ENCODE assay signal across 21 cellular contexts in the genomic region with DNA sequence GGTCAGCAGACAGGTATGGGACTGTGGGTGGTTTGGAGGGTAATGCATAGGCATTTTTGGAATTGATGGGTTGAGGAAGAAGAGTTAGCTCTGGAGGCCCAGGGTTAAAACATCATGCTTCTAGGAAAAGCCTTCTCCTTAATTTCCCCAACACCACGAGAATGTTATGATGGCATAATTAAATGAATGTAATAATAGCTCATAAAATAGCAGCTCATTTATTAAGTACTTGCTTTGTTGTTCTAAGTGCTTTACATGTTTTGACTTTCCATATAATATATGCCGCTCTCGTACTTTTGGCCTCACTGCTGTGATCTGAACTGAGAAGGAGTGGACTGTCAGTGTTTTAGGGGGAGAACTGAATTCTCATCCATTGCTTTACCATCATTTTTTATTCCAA.
"Had no signal": no experiment of that assay in that cellular context is flagged by ENCODE, and none has a peak within 500 bp of the region (broad histone marks: within the 10 kb centered on the region; RNA-seq: fewer than 3 reads in every experiment).

No MANE protein-coding gene starts in this region.

- H3K27me3 Mint-ChIP-seq: activated CD8-positive, alpha-beta memory T cell treated with anti-CD3 and anti-CD28 coated beads, Interleukin-2, amount 10 ng/mL, durations not matched to agents 7 days and 5 days; dendritic cell treated with granulocyte-macrophage colony-stimulating factor and Interleukin-4, amounts not matched to agents 40 ng/mL and 50 ng/mL, for 4 days; stimulated activated naive B cell treated with anti-CD40 and anti-IgM and Interleukin-4, amounts not matched to agents 10 μg/mL and 1 μg/mL and 100 μg/mL, for 72 hours had no signal

- H3K27ac ChIP-seq: left ventricle myocardium inferior, ovary, right lobe of liver, tibial artery had no signal

- DNase-seq: activated CD4-positive, alpha-beta T cell treated with anti-CD3 and anti-CD28 coated beads, Interleukin-2, amount 50 U/mL, for 1 hour; activated CD8-positive, alpha-beta memory T cell treated with anti-CD3 and anti-CD28 coated beads, Interleukin-2, amount 10 ng/mL, durations not matched to agents 7 days and 5 days; activated effector memory CD4-positive, alpha-beta T cell treated with anti-CD3 and anti-CD28 coated beads, Interleukin-2, amount 50 U/mL, for 16 hours; activated naive CD4-positive, alpha-beta T cell treated with anti-CD3 and anti-CD28 coated beads, Interleukin-2, amount 50 U/mL, for 16 hours; activated T-cell treated with anti-CD3 and anti-CD28 coated beads, Interleukin-2, amount 50 U/mL, for 1 hour; amniotic stem cell; effector CD8-positive, alpha-beta T cell; immature natural killer cell; kidney glomerular epithelial cell; left ventricle myocardium inferior; mammary epithelial cell; ovary; right lobe of liver; SK-N-SH; stimulated activated CD4-positive, alpha-beta T cell treated with anti-CD3 and anti-CD28 coated beads, Interleukin-4, amount 100 ng/mL, for 24 hours; stimulated activated naive B cell treated with anti-CD40 and anti-IgM and Interleukin-4, amounts not matched to agents 10 μg/mL and 1 μg/mL and 100 μg/mL, for 72 hours; T-helper 1 cell; T1000; tibial artery had no signal

- H3K27ac Mint-ChIP-seq: activated CD8-positive, alpha-beta memory T cell treated with anti-CD3 and anti-CD28 coated beads, Interleukin-2, amount 10 ng/mL, durations not matched to agents 7 days and 5 days; dendritic cell treated with granulocyte-macrophage colony-stimulating factor and Interleukin-4, amounts not matched to agents 40 ng/mL and 50 ng/mL, for 4 days had no signal

- H3K4me1 Mint-ChIP-seq: activated CD8-positive, alpha-beta memory T cell treated with anti-CD3 and anti-CD28 coated beads, Interleukin-2, amount 10 ng/mL, durations not matched to agents 7 days and 5 days had no signal

- H3K4me3 ChIP-seq: left ventricle myocardium inferior, ovary, right lobe of liver, smooth muscle cell, tibial artery had no signal

- H3K9me3 ChIP-seq: left ventricle myocardium inferior, ovary, right lobe of liver, SK-N-SH, tibial artery had no signal

- H3K36me3 ChIP-seq: ovary had no signal

- H3K4me3 Mint-ChIP-seq: activated CD8-positive, alpha-beta memory T cell treated with anti-CD3 and anti-CD28 coated beads, Interleukin-2, amount 10 ng/mL, durations not matched to agents 7 days and 5 days; dendritic cell treated with granulocyte-macrophage colony-stimulating factor and Interleukin-4, amounts not matched to agents 40 ng/mL and 50 ng/mL, for 4 days; immature natural killer cell had no signal

- H3K27me3 ChIP-seq: ovary, right lobe of liver, tibial artery had no signal

- H3K9me3 Mint-ChIP-seq: dendritic cell treated with granulocyte-macrophage colony-stimulating factor and Interleukin-4, amounts not matched to agents 40 ng/mL and 50 ng/mL, for 4 days; immature natural killer cell; stimulated activated naive B cell treated with anti-CD40 and anti-IgM and Interleukin-4, amounts not matched to agents 10 μg/mL and 1 μg/mL and 100 μg/mL, for 72 hours had no signal

- ATAC-seq: activated CD8-positive, alpha-beta memory T cell treated with anti-CD3 and anti-CD28 coated beads, Interleukin-2, amount 10 ng/mL, durations not matched to agents 7 days and 5 days; right lobe of liver had no signal
